In the genomic region with DNA sequence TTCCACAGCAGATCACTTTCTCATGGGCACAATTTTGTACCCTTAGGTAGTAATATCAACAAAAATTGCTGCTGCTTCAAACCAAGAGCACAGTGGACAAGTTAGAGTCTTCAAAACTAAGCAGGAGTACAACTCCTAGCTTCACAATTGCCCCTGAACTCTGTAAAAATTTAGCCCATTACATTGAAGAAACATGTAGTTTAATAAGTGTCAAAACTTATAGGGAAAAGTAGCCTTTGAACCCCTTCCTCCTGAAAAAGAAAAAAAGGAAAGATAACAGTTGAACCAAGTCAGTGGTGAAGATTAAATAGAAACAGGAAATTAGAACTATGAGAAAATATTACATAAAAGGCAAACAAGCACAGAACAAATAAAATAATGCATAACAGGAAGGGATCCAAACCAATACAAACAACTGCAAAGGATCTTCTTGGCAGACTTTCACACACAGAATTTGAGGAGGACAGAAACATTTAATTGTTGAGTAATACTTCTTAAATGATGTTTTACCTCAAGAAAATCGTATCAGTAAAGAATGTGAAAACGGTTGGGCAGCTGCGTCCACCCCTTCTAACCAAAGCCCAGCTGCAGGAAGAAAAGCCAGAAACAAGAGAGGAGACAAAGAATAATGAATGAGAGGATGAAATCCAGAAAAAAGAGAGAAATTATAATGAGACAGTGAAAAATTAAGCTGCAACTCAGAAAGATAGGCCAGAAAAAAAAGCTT, we compare ENCODE assay signal across 11 cellular contexts.
DNase-seq lines count a peak whose midpoint lies in the region; ATAC-seq, FAIRE-seq and TF ChIP-seq lines count a peak whose summit lies in the region.
"Had no signal": no experiment of that assay in that cellular context is flagged by ENCODE, and none has a peak within 500 bp of the region (broad histone marks: within the 10 kb centered on the region; RNA-seq: fewer than 3 reads in every experiment).

No MANE protein-coding gene starts in this region.

- peak; percentile 36 for FAIRE-seq in H54 (lab: Jason Lieb, UNC)

- H3K4me3 ChIP-seq in brain microvascular endothelial cell (ENCODE audit: low read depth, low read length) (no peak overlapping the region), right lobe of liver (no peak overlapping the region), body of pancreas (peak overlapping the region in 1 of 2 donors; percentile 2)
- H3K4me3 ChIP-seq: breast epithelium, heart right ventricle had no signal

- H3K4me1 ChIP-seq in right lobe of liver: peaks cover 0 to 15% (median 0%) of the 10 kb centered on the region in 4 donors
- H3K4me1 ChIP-seq in body of pancreas: peaks cover 12% of the 10 kb centered on the region
- H3K4me1 ChIP-seq: breast epithelium had no signal

- no peak for DNase-seq in H54 (ENCODE audit: insufficient read length, low spot score)
- peak; percentile 55 for DNase-seq in brain microvascular endothelial cell
- DNase-seq in right lobe of liver: no peak
- no peak for DNase-seq in cortex of kidney (lab: John Stamatoyannopoulos, UW)
- no peak for DNase-seq in body of pancreas
- DNase-seq: heart right ventricle, trophoblast cell had no signal

- in situ Hi-C loops in brain microvascular endothelial cell (cut with HindIII; ENCODE audit: low pct_ligation_motif_present, low sequenced_read_pairs): no loop called here

- 22% methylated on average over 3 of the region's 3 CpGs for WGBS in right lobe of liver (ENCODE audit: insufficient coverage, low coverage, low lambda C conversion rate, missing lambda C conversion rate)
- 20 to 21% methylated on average over 3 of the region's 3 CpGs for WGBS in body of pancreas, 2 donors

- no peak for TF ChIP-seq POLR2A in H54 (IDR thresholded peaks at IDR 0.05; ENCODE audit: low read depth, low read length)
- TF ChIP-seq POLR2A in right lobe of liver (IDR thresholded peaks at IDR 0.05): no peak
- TF ChIP-seq POLR2A in body of pancreas (IDR thresholded peaks at IDR 0.05): no peak

- TF ChIP-seq CTCF in 22Rv1 (IDR thresholded peaks at IDR 0.05) (no peak), brain microvascular endothelial cell (IDR thresholded peaks at IDR 0.05; ENCODE audit: low read depth, low read length, missing control alignments) (no peak), right lobe of liver (IDR thresholded peaks at IDR 0.05) (no peak), body of pancreas (IDR thresholded peaks at IDR 0.05) (no peak)

- peaks cover 0 to 5% (median 0%) of the 10 kb centered on the region in 4 donors for H3K9me3 ChIP-seq in right lobe of liver
- H3K9me3 ChIP-seq in body of pancreas: no peaks in the 10 kb centered on the region

- intact Hi-C loops in right lobe of liver (cut with DNase I): no loop called here
- intact Hi-C loops in body of pancreas (cut with DNase I): no loop called here

- ATAC-seq in right lobe of liver (peak in 3 of 4 donors; percentile 45 to 74 (median 67)), HG02623 (IDR thresholded peaks at IDR 0.05; ENCODE audit: unreplicated experiment) (no peak), body of pancreas (no peak), GM21619 (IDR thresholded peaks at IDR 0.05; ENCODE audit: unreplicated experiment) (no peak)

- H3K27me3 ChIP-seq in brain microvascular endothelial cell (replicated peaks) (no peaks in the 10 kb centered on the region), right lobe of liver (no peaks in the 10 kb centered on the region), body of pancreas (no peaks in the 10 kb centered on the region)
- H3K27me3 ChIP-seq: breast epithelium, heart right ventricle had no signal

- H3K27ac ChIP-seq in 22Rv1: peak overlapping the region; percentile 93
- H3K27ac ChIP-seq in brain microvascular endothelial cell: peak overlapping the region; percentile 43
- H3K27ac ChIP-seq in right lobe of liver: no peak overlapping the region
- peak overlapping the region in 1 of 4 donors; percentile 15 for H3K27ac ChIP-seq in body of pancreas
- H3K27ac ChIP-seq: breast epithelium had no signal

- H3K36me3 ChIP-seq in brain microvascular endothelial cell (replicated peaks) (no peaks in the 10 kb centered on the region), right lobe of liver (no peaks in the 10 kb centered on the region), body of pancreas (replicated peaks in 1 of 2; ENCODE audit: insufficient read depth in 1 of 2, low read depth in 2 of 2) (no peaks in the 10 kb centered on the region)
- H3K36me3 ChIP-seq: breast epithelium, heart right ventricle had no signal

Comparison
In these comparisons a context has a peak if more than half of its experiments do, and no peak if none do; other contexts are left out.
1. H3K27ac ChIP-seq: peak in 22Rv1 (single experiment) and brain microvascular endothelial cell (single experiment); none in right lobe of liver (0 of 3).
2. ATAC-seq: peak in right lobe of liver (3 of 4); none in HG02623 (single experiment), body of pancreas (single experiment) and GM21619 (single experiment).